Comparison of ENCODE assay signal across 21 cellular contexts in the genomic region with DNA sequence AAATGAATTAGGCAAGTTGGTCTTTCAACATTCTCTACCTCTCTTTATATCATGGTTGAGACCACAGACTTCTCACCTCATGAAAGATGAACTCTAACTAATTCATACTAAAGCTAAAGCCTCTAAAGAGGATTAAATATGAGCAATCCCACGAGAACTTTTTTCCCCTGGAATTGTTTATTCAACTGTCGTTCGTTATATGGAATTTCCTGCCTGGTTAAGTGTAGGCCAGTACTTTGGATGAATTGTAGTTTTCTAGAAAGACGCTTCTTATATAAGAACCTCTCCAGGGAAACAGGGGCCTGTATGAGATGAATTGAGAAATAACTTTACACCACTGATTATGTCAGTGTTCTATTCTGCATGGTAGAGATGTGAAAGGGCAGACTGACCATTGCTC. TPM values are rescaled to one million over a fixed set of nuclear protein-coding genes. Genes with fewer than 3 reads are reported as not detected.
DNase-seq lines count a peak whose midpoint lies in the region; ATAC-seq, FAIRE-seq and TF ChIP-seq lines count a peak whose summit lies in the region.
"Had no signal": no experiment of that assay in that cellular context is flagged by ENCODE, and none has a peak within 500 bp of the region (broad histone marks: within the 10 kb centered on the region; RNA-seq: fewer than 3 reads in every experiment).

No MANE protein-coding gene starts in this region.

- TF ChIP-seq CTCF in astrocyte of the spinal cord (IDR thresholded peaks at IDR 0.05; ENCODE audit: low read depth, low read length) (no peak), foreskin fibroblast (IDR thresholded peaks at IDR 0.05; ENCODE audit: low read depth, low read length) (no peak)

- no peak overlapping the region for H3K27ac Mint-ChIP-seq in activated CD8-positive, alpha-beta T cell treated with anti-CD3 and anti-CD28 coated beads, Interleukin-2, amount 10 ng/mL, durations not matched to agents 7 days and 5 days

- H2AFZ ChIP-seq in GM23248 = no peak overlapping the region

- H3K9me2 ChIP-seq in GM23248 (ENCODE audit: insufficient read depth) = peaks cover 7% of the 10 kb centered on the region; the same call in 1 of the 2 replicates

- peaks cover 46% of the 10 kb centered on the region for H3K4me1 ChIP-seq in GM23248 (ENCODE audit: insufficient read depth)

- H3K4me2 ChIP-seq in GM23248 (ENCODE audit: unreplicated experiment) = no peak overlapping the region
- H3K4me2 ChIP-seq: BLaER1 treated with 17β-estradiol and CSF1 and Interleukin-3, amounts not matched to agents 10 nM and 100 nM had no signal

- WGBS in GM23248 (ENCODE audit: low coverage in 1 of 2, low lambda C conversion rate in 2 of 2, missing lambda C conversion rate in 2 of 2), 2 experiments = 68 to 83% methylated on average over 4 of the region's 4 CpGs

- DNase-seq in GM23248 = peak; percentile 36
- DNase-seq in astrocyte of the spinal cord (ENCODE audit: low read depth, low spot score) = peak; percentile 85
- peak; percentile 39 to 67 for DNase-seq in foreskin fibroblast
- peak; percentile 35 for DNase-seq in smooth muscle cell of the brain vasculature (ENCODE audit: low read depth, low spot score)
- no peak for DNase-seq in frontal cortex (ENCODE audit: low spot score in 2 of 2)
- DNase-seq in GM19238 (ENCODE audit: insufficient read length, low spot score) = no peak
- DNase-seq in activated CD8-positive, alpha-beta T cell treated with anti-CD3 and anti-CD28 coated beads, Interleukin-2, amount 10 ng/mL, durations not matched to agents 7 days and 5 days = no peak
- DNase-seq: activated CD4-positive, alpha-beta T cell treated with anti-CD3 and anti-CD28 coated beads, Interleukin-2, amount 50 U/mL, for 1 hour; activated T-cell treated with anti-CD3 and anti-CD28 coated beads, Interleukin-2, amount 50 U/mL, for 48 hours; DMS153; heart left ventricle; KG1; NCI-H1092 treated with DMSO at 0.1 percent for 48 hours; NCI-H82; right cardiac atrium had no signal

- no peak for ATAC-seq in activated CD8-positive, alpha-beta T cell treated with anti-CD3 and anti-CD28 coated beads, Interleukin-2, amount 10 ng/mL, durations not matched to agents 7 days and 5 days
- ATAC-seq: activated naive CD4-positive, alpha-beta T cell treated with anti-CD3 and anti-CD28 coated beads, Interleukin-2, amount 50 U/mL, for 72 hours; heart left ventricle; right cardiac atrium had no signal

- peaks cover 13% of the 10 kb centered on the region for H3K4me1 Mint-ChIP-seq in activated CD8-positive, alpha-beta T cell treated with anti-CD3 and anti-CD28 coated beads, Interleukin-2, amount 10 ng/mL, durations not matched to agents 7 days and 5 days (ENCODE audit: low read depth)

- no peak for FAIRE-seq in frontal cortex (lab: Jason Lieb, UNC)
- FAIRE-seq: endometrium, islet of Langerhans, RCC 7860 had no signal

- H3K4me3 ChIP-seq in GM23248 = no peak overlapping the region
- no peak overlapping the region for H3K4me3 ChIP-seq in astrocyte of the spinal cord (ENCODE audit: low read depth, low read length)
- H3K4me3 ChIP-seq in foreskin fibroblast (ENCODE audit: low read depth in 1 of 2, low read length in 2 of 2) = no peak overlapping the region
- H3K4me3 ChIP-seq: BLaER1 treated with 17β-estradiol and CSF1 and Interleukin-3, amounts not matched to agents 10 nM and 100 nM; heart left ventricle had no signal

- H3K27me3 Mint-ChIP-seq in activated CD8-positive, alpha-beta T cell treated with anti-CD3 and anti-CD28 coated beads, Interleukin-2, amount 10 ng/mL, durations not matched to agents 7 days and 5 days (ENCODE audit: low read depth) = no peaks in the 10 kb centered on the region

- peak overlapping the region; percentile 10; the same call in 1 of the 2 replicates for H3K27ac ChIP-seq in GM23248
- H3K27ac ChIP-seq: BLaER1 treated with 17β-estradiol and CSF1 and Interleukin-3, amounts not matched to agents 10 nM and 100 nM had no signal

- no peak overlapping the region for H3K4me3 Mint-ChIP-seq in activated CD8-positive, alpha-beta T cell treated with anti-CD3 and anti-CD28 coated beads, Interleukin-2, amount 10 ng/mL, durations not matched to agents 7 days and 5 days
- H3K4me3 Mint-ChIP-seq: neural crest cell had no signal

- no peaks in the 10 kb centered on the region for H3K79me2 ChIP-seq in GM23248 (ENCODE audit: insufficient read depth)

- no peaks in the 10 kb centered on the region for H3K36me3 ChIP-seq in GM23248 (ENCODE audit: low read depth)
- H3K36me3 ChIP-seq: BLaER1 treated with 17β-estradiol and CSF1 and Interleukin-3, amounts not matched to agents 10 nM and 100 nM had no signal

- no peaks in the 10 kb centered on the region for H4K20me1 ChIP-seq in GM23248 (ENCODE audit: insufficient read depth)
- H4K20me1 ChIP-seq: BLaER1 treated with 17β-estradiol and CSF1 and Interleukin-3, amounts not matched to agents 10 nM and 100 nM had no signal

- CTCF ChIA-PET in activated CD8-positive, alpha-beta T cell treated with anti-CD3 and anti-CD28 coated beads, Interleukin-2, amount 10 ng/mL, durations not matched to agents 7 days and 5 days (lab: Charles Lee) = no interaction called here

- H3F3A ChIP-seq in GM23248 (ENCODE audit: insufficient read depth) = peaks cover 27% of the 10 kb centered on the region

- H3K9ac ChIP-seq in GM23248 = no peak overlapping the region
- H3K9ac ChIP-seq: BLaER1 treated with 17β-estradiol and CSF1 and Interleukin-3, amounts not matched to agents 10 nM and 100 nM had no signal

- H3K9me3 ChIP-seq in GM23248 (ENCODE audit: low read depth) = no peaks in the 10 kb centered on the region
- H3K9me3 ChIP-seq: BLaER1 treated with 17β-estradiol and CSF1 and Interleukin-3, amounts not matched to agents 10 nM and 100 nM; heart left ventricle had no signal

- no peaks in the 10 kb centered on the region for H3K27me3 ChIP-seq in GM23248 (replicated peaks; ENCODE audit: insufficient read depth)
- H3K27me3 ChIP-seq: BLaER1 treated with 17β-estradiol and CSF1 and Interleukin-3, amounts not matched to agents 10 nM and 100 nM; heart left ventricle had no signal

- H3K36me3 Mint-ChIP-seq in activated CD8-positive, alpha-beta T cell treated with anti-CD3 and anti-CD28 coated beads, Interleukin-2, amount 10 ng/mL, durations not matched to agents 7 days and 5 days (ENCODE audit: low read depth) = peaks cover 3% of the 10 kb centered on the region

- in situ Hi-C loops in GM23248 (cut with MboI) (no loop called here), astrocyte of the spinal cord (cut with HindIII; ENCODE audit: low sequenced_read_pairs) (no loop called here)

- POLR2A ChIA-PET in activated CD8-positive, alpha-beta T cell treated with anti-CD3 and anti-CD28 coated beads, Interleukin-2, amount 10 ng/mL, durations not matched to agents 7 days and 5 days (lab: Charles Lee) = no interaction called here

- no peaks in the 10 kb centered on the region for H3K9me3 Mint-ChIP-seq in activated CD8-positive, alpha-beta T cell treated with anti-CD3 and anti-CD28 coated beads, Interleukin-2, amount 10 ng/mL, durations not matched to agents 7 days and 5 days (ENCODE audit: insufficient read depth)

RNA-seq across cellular contexts. Expression of gene PDCD1LG2, which starts 42.9 kb away (rescaled TPM):
- total RNA-seq in GM23248 (2014; rRNA removed; shearing (Covaris generic)) = 34.7 and 36.8 TPM in 2 replicates
- polyA plus RNA-seq in GM23248 (2016; fragmentation: Nextera tagmentation; extraction: Ambion mirVana) = 31.7 and 33.5 TPM in 2 replicates
- total RNA-seq in frontal cortex = 0.41 TPM
- under 1 TPM; 0.55 TPM for total RNA-seq in activated CD8-positive, alpha-beta T cell treated with anti-CD3 and anti-CD28 coated beads, Interleukin-2, amount 10 ng/mL, durations not matched to agents 7 days and 5 days
- total RNA-seq: neural crest cell had no signal

Comparison
In these comparisons a context has a peak if more than half of its experiments do, and no peak if none do; other contexts are left out.
1. DNase-seq: peak in GM23248 (single experiment), astrocyte of the spinal cord (single experiment), foreskin fibroblast (2 of 2) and smooth muscle cell of the brain vasculature (single experiment); none in frontal cortex (0 of 2), GM19238 (single experiment) and activated CD8-positive, alpha-beta T cell treated with anti-CD3 and anti-CD28 coated beads, Interleukin-2, amount 10 ng/mL, durations not matched to agents 7 days and 5 days (single experiment).
2. RNA of gene PDCD1LG2, which starts 42.9 kb away (total RNA-seq): 34.7 to 36.8 TPM in GM23248; 0.55 TPM in activated CD8-positive, alpha-beta T cell treated with anti-CD3 and anti-CD28 coated beads, Interleukin-2, amount 10 ng/mL, durations not matched to agents 7 days and 5 days and 0.41 TPM in frontal cortex (single experiment); every median in the first group is over 10 times any median in the second.